In genomic region chr1:88191917-88192316, GRCh38 we compare ENCODE assay signal across 12 cellular contexts.
A peak's percentile ranks its signal among the peaks of the same experiment; 100 is the strongest.
DNase-seq lines count a peak whose midpoint lies in the region; ATAC-seq and TF ChIP-seq lines count a peak whose summit lies in the region.
"Had no signal": no experiment of that assay in that cellular context is flagged by ENCODE, and none has a peak within 500 bp of the region (broad histone marks: within the 10 kb centered on the region; RNA-seq: fewer than 3 reads in every experiment).

No MANE protein-coding gene starts in this region.

- no peak overlapping the region for H3K4me3 ChIP-seq in GM12865 (ENCODE audit: low read depth, low read length)
- H3K4me3 ChIP-seq in MM.1S (ENCODE audit: low read length) = peak overlapping the region; percentile 8; the same call in 1 of the 2 replicates
- no peak overlapping the region for H3K4me3 ChIP-seq in right cardiac atrium (ENCODE audit: low read length)

- peak overlapping the region; percentile 52; the same call in 1 of the 2 replicates for H3K27ac ChIP-seq in MM.1S (ENCODE audit: low read length)
- no peak overlapping the region for H3K27ac ChIP-seq in right cardiac atrium (ENCODE audit: low read length)
- H3K27ac ChIP-seq: VCaP had no signal

- no peak overlapping the region for H3K9ac ChIP-seq in MM.1S (ENCODE audit: low read length)

- intact Hi-C loops in right cardiac atrium (cut with DNase I) = no loop called here

- peak overlapping the region; percentile 67 for H3K4me2 ChIP-seq in MM.1S (ENCODE audit: low read depth, low read length)

- TF ChIP-seq CTCF in GM12865 (IDR thresholded peaks at IDR 0.05; ENCODE audit: insufficient read depth, low read depth, low read length, missing control alignments) = no peak
- TF ChIP-seq CTCF in MM.1S (IDR thresholded peaks at IDR 0.05; ENCODE audit: low read length) = no peak

- peak; percentile 32 for DNase-seq in GM12865 (ENCODE audit: low read depth)
- DNase-seq in MM.1S = peak; percentile 67
- DNase-seq in occipital lobe (lab: John Stamatoyannopoulos, UW) = no peak
- no peak for DNase-seq in SW 1271 (lab: John Stamatoyannopoulos, UW)
- no peak for DNase-seq in SKM-1 (lab: John Stamatoyannopoulos, UW; ENCODE audit: unreplicated experiment)
- no peak for DNase-seq in right cardiac atrium
- DNase-seq: activated naive CD4-positive, alpha-beta T cell treated with anti-CD3 and anti-CD28 coated beads, Interleukin-2, amount 50 U/mL, for 16 hours; KG1; substantia nigra had no signal

- peaks cover 7% of the 10 kb centered on the region; the same call in 1 of the 2 replicates for H3F3A ChIP-seq in MM.1S (ENCODE audit: insufficient read depth, low read length)

- H4K20me1 ChIP-seq in MM.1S (ENCODE audit: insufficient read depth, low read length) = no peaks in the 10 kb centered on the region

- ATAC-seq in GM19455 (IDR thresholded peaks at IDR 0.05; ENCODE audit: unreplicated experiment) (peak; percentile 94), HG02943 (IDR thresholded peaks at IDR 0.05; ENCODE audit: low read depth, unreplicated experiment) (peak; percentile 89), right cardiac atrium (no peak)

- no peaks in the 10 kb centered on the region for H3K36me3 ChIP-seq in MM.1S (replicated peaks; ENCODE audit: insufficient read depth, low read length)

- H2AFZ ChIP-seq in MM.1S (ENCODE audit: low read length) = peak overlapping the region; percentile 75

- 89% methylated on average over 2 of the region's 2 CpGs for WGBS in right cardiac atrium

- no peaks in the 10 kb centered on the region for H3K9me3 ChIP-seq in MM.1S (replicated peaks; ENCODE audit: insufficient read depth, low read length)
- no peaks in the 10 kb centered on the region for H3K9me3 ChIP-seq in right cardiac atrium (ENCODE audit: control insufficient read depth, low read length)

- H3K27me3 ChIP-seq in MM.1S (replicated peaks; ENCODE audit: insufficient read depth, low read length) = no peaks in the 10 kb centered on the region
- no peaks in the 10 kb centered on the region for H3K27me3 ChIP-seq in right cardiac atrium (ENCODE audit: control insufficient read depth, insufficient read depth)

- no peaks in the 10 kb centered on the region for H3K9me2 ChIP-seq in MM.1S (replicated peaks; ENCODE audit: insufficient read depth, low read length)

- peaks cover 32% of the 10 kb centered on the region for H3K4me1 ChIP-seq in MM.1S (ENCODE audit: low read length)
- no peaks in the 10 kb centered on the region for H3K4me1 ChIP-seq in right cardiac atrium (ENCODE audit: control insufficient read depth, insufficient read depth, low read length)

- no peaks in the 10 kb centered on the region for H3K79me2 ChIP-seq in MM.1S (ENCODE audit: low read length)

Comparison
In these comparisons a context has a peak if more than half of its experiments do, and no peak if none do; other contexts are left out.
1. DNase-seq: peak in GM12865 (single experiment) and MM.1S (single experiment); none in occipital lobe (single experiment), SW 1271 (0 of 2), SKM-1 (single experiment) and right cardiac atrium (0 of 3).
2. ATAC-seq: peak in GM19455 (single experiment) and HG02943 (single experiment); none in right cardiac atrium (0 of 2).